ENCODE assay signal across 8 cellular contexts in genomic region chr17:77323413-77324171, GRCh38.
DNase-seq lines count a peak whose midpoint lies in the region; ATAC-seq and TF ChIP-seq lines count a peak whose summit lies in the region.

No MANE protein-coding gene starts in this region.

- H3K4me1 Mint-ChIP-seq in memory B cell = peaks cover 67% of the 10 kb centered on the region

- H3K4me1 ChIP-seq in HCT116 (ENCODE audit: control insufficient read depth in 1 of 2, insufficient read depth in 2 of 2, low read length in 2 of 2) = peaks cover 68 to 84% of the 10 kb centered on the region in 2 experiments

- DNase-seq in AG04449 (ENCODE audit: low read depth, low spot score) (no peak), HCT116 (ENCODE audit: low read depth, low spot score) (no peak), brain microvascular endothelial cell (no peak), memory B cell (ENCODE audit: low spot score in 2 of 2) (peak; percentile 50 to 69), ureter (ENCODE audit: low spot score) (peak; percentile 58)

- in situ Hi-C loops in brain microvascular endothelial cell (cut with HindIII; ENCODE audit: low pct_ligation_motif_present, low sequenced_read_pairs) = no loop called here

- TF ChIP-seq POLR2A in HCT116 (IDR thresholded peaks at IDR 0.05; ENCODE audit: borderline replicate concordance, extremely low read depth, insufficient read depth, insufficient read length) = no peak

- peaks cover 98% of the 10 kb centered on the region for H3K79me2 ChIP-seq in HCT116 (ENCODE audit: insufficient read depth, low read length)

- CTCF ChIA-PET in AG04449 (lab: Yijun Ruan, JAX) (interaction anchor here (0.8 to 3.6 kb wide), 9 partner anchors 8 to 235 kb away, joined by 3 to 20 read pairs (median 4); no protein-coding TSS in a partner anchor), HCT116 (lab: Charles Lee) (interaction anchor here (0.6 to 1.5 kb wide), 9 partner anchors 8 to 106 kb away, joined by 3 to 9 read pairs (median 3); no protein-coding TSS in a partner anchor)

- BruUV-seq in HCT116 (replicated peaks; lab: Mats Ljungman, UMichigan) = no TSS peak

- intact Hi-C loops in HCT116 (cut with micrococcal nuclease) = no loop called here

- no peaks in the 10 kb centered on the region for H3K27me3 Mint-ChIP-seq in memory B cell

- H3K36me3 ChIP-seq in HCT116 (ENCODE audit: control insufficient read depth in 1 of 2, insufficient read depth in 2 of 2, low read length in 2 of 2) (peaks cover 0 to 5% of the 10 kb centered on the region in 2 experiments; a peak in 1 of 4 replicates), brain microvascular endothelial cell (replicated peaks) (peaks cover 7% of the 10 kb centered on the region)

- H3K27ac ChIP-seq in HCT116 (ENCODE audit: low read depth, low read length) (peak overlapping the region; percentile 98), brain microvascular endothelial cell (peak overlapping the region; percentile 96)

- RAD21 ChIA-PET in HCT116 (lab: Charles Lee; ENCODE audit: low non-redundant PET in 1 of 2, low total read pairs in 2 of 2, uncharacterized antibody in 2 of 2, unreplicated experiment in 2 of 2) = interaction anchor here (0.6 to 2.1 kb wide), 5 partner anchors 22 to 38 kb away, joined by 3 to 7 read pairs (median 5); no protein-coding TSS in a partner anchor

- ATAC-seq in HCT116 (peak; percentile 41), memory B cell (ENCODE audit: low read depth) (peak; percentile 7), GM18907 (IDR thresholded peaks at IDR 0.05; ENCODE audit: unreplicated experiment) (no peak), GM19324 (IDR thresholded peaks at IDR 0.05; ENCODE audit: low FRiP score, unreplicated experiment) (no peak), GM21381 (IDR thresholded peaks at IDR 0.05; ENCODE audit: unreplicated experiment) (no peak)

- no peaks in the 10 kb centered on the region for H3K27me3 ChIP-seq in HCT116 (ENCODE audit: insufficient read depth, low read length)
- H3K27me3 ChIP-seq in brain microvascular endothelial cell (replicated peaks) = no peaks in the 10 kb centered on the region

- peak overlapping the region; percentile 87 for H3K9ac ChIP-seq in HCT116 (ENCODE audit: low read length)

- TF ChIP-seq CTCF in AG04449 (IDR thresholded peaks at IDR 0.05; ENCODE audit: insufficient read depth, low read length, missing control alignments) (no peak), HCT116 (IDR thresholded peaks at IDR 0.05 in 2 of 3, conservative IDR thresholded peaks at IDR 0.05 in 1 of 3; ENCODE audit: borderline replicate concordance in 1 of 3, insufficient read depth in 1 of 3, low read depth in 2 of 3, low read length in 2 of 3) (no peak), brain microvascular endothelial cell (IDR thresholded peaks at IDR 0.05; ENCODE audit: low read depth, low read length, missing control alignments) (no peak)

- H3K9me3 ChIP-seq in HCT116 (ENCODE audit: control insufficient read depth in 1 of 2, insufficient read depth in 1 of 2, low read depth in 1 of 2, low read length in 2 of 2) = no peaks in the 10 kb centered on the region

- H3K4me3 ChIP-seq in AG04449 (ENCODE audit: low read depth, low read length) (peak overlapping the region; percentile 54), HCT116 (replicated peaks in 1 of 2; ENCODE audit: low read depth in 1 of 2, low read length in 2 of 2) (peak overlapping the region; percentile 35 to 59), brain microvascular endothelial cell (ENCODE audit: low read depth, low read length) (peak overlapping the region; percentile 39)

- peaks cover 7% of the 10 kb centered on the region; the same call in 1 of the 2 replicates for H4K20me1 ChIP-seq in HCT116 (ENCODE audit: insufficient read depth)

- no peak overlapping the region for H2AFZ ChIP-seq in HCT116 (ENCODE audit: low read depth, low read length, poor library complexity, severe bottlenecking)

- H3K36me3 Mint-ChIP-seq in memory B cell = no peaks in the 10 kb centered on the region

- no peaks in the 10 kb centered on the region for H3K9me3 Mint-ChIP-seq in memory B cell

- no peak for TF ChIP-seq RAD21 in HCT116 (IDR thresholded peaks at IDR 0.05; ENCODE audit: low read depth)

- H3K27ac Mint-ChIP-seq in memory B cell = peak overlapping the region; percentile 98

- H3K4me3 Mint-ChIP-seq in memory B cell = peak overlapping the region; percentile 90

- POLR2A ChIA-PET in AG04449 (lab: Yijun Ruan, JAX) = interaction anchor here (0.6 to 3.9 kb wide), 22 partner anchors 8 to 235 kb away, joined by 3 to 38 read pairs (median 4); no protein-coding TSS in a partner anchor
- POLR2A ChIA-PET in HCT116 (lab: Charles Lee) = interaction anchor here (0.8 to 1.8 kb wide), 5 partner anchors 10 to 38 kb away, joined by 3 to 5 read pairs (median 4); no protein-coding TSS in a partner anchor

- H3K4me2 ChIP-seq in HCT116 (ENCODE audit: low read length) = peak overlapping the region; percentile 96

- H3K9me2 ChIP-seq in HCT116 (ENCODE audit: insufficient read depth) = no peaks in the 10 kb centered on the region

TF ChIP-seq in HCT116, 20 proteins besides CTCF, POLR2A, EP300 and RAD21:
- TF ChIP-seq EZH2phosphoT487 (IDR thresholded peaks at IDR 0.05; ENCODE audit: borderline replicate concordance) (no peak), SIN3A (IDR thresholded peaks at IDR 0.05; ENCODE audit: low read depth) (no peak), REST (IDR thresholded peaks at IDR 0.05; ENCODE audit: low read depth) (no peak), ATF3 (IDR thresholded peaks at IDR 0.05) (no peak), SRF (IDR thresholded peaks at IDR 0.05; ENCODE audit: low read depth) (no peak), EZH2 (IDR thresholded peaks at IDR 0.05) (no peak), POLR2AphosphoS5 (IDR thresholded peaks at IDR 0.05; ENCODE audit: low read depth, low read length) (no peak; the same call in 1 of the 2 replicates), EGR1 (IDR thresholded peaks at IDR 0.05; ENCODE audit: low read depth) (no peak), ZBTB33 (IDR thresholded peaks at IDR 0.05; ENCODE audit: extremely low read depth, insufficient replicate concordance, low read length) (no peak), JUND (IDR thresholded peaks at IDR 0.05) (no peak), YY1 (IDR thresholded peaks at IDR 0.05; ENCODE audit: extremely low read depth, insufficient replicate concordance, low read depth, low read length) (no peak), SP1 (IDR thresholded peaks at IDR 0.05; ENCODE audit: low read depth) (no peak), ZNF274 (IDR thresholded peaks at IDR 0.05; ENCODE audit: low read depth, low read length) (no peak), CBX3 (IDR thresholded peaks at IDR 0.05; ENCODE audit: low read depth) (no peak), TCF7L2 (IDR thresholded peaks at IDR 0.05; ENCODE audit: borderline replicate concordance, extremely low read depth, insufficient read depth, insufficient read length) (no peak), CEBPB (IDR thresholded peaks at IDR 0.05; ENCODE audit: low read depth) (no peak), ELF1 (IDR thresholded peaks at IDR 0.05; ENCODE audit: borderline replicate concordance, low read depth) (no peak), MAX (IDR thresholded peaks at IDR 0.05) (no peak), FOSL1 (IDR thresholded peaks at IDR 0.05; ENCODE audit: low read depth) (no peak), ZFX (IDR thresholded peaks at IDR 0.05) (no peak)

Comparison
In these comparisons a context has a peak if more than half of its experiments do, and no peak if none do; other contexts are left out.
1. DNase-seq: peak in memory B cell (2 of 2) and ureter (single experiment); none in AG04449 (single experiment), HCT116 (single experiment) and brain microvascular endothelial cell (single experiment).
2. ATAC-seq: peak in HCT116 (single experiment) and memory B cell (single experiment); none in GM18907 (single experiment), GM19324 (single experiment) and GM21381 (single experiment).
3. Peak in every context shown above with its lines, with median percentiles within 50 percentile points of each other: H3K4me3 ChIP-seq.